In genomic region chr10:96588601-96589419, GRCh38 we compare ENCODE assay signal across 9 cellular contexts. TPM values are rescaled to one million over a fixed set of nuclear protein-coding genes. Genes with fewer than 3 reads are reported as not detected.
DNase-seq lines count a peak whose midpoint lies in the region; ATAC-seq and TF ChIP-seq lines count a peak whose summit lies in the region.
"Had no signal": no experiment of that assay in that cellular context is flagged by ENCODE, and none has a peak within 500 bp of the region (broad histone marks: within the 10 kb centered on the region; RNA-seq: fewer than 3 reads in every experiment).

No MANE protein-coding gene starts in this region.

- H2AFZ ChIP-seq in PC-9 (no peak overlapping the region), parathyroid adenoma (peak overlapping the region; percentile 90)

- H3K36me3 ChIP-seq in PC-9 (ENCODE audit: low read depth): no peaks in the 10 kb centered on the region
- H3K36me3 ChIP-seq in parathyroid adenoma (ENCODE audit: control insufficient read depth, insufficient read depth, low read length): no peaks in the 10 kb centered on the region

- no peaks in the 10 kb centered on the region for H3K27me3 Mint-ChIP-seq in naive thymus-derived CD8-positive, alpha-beta T cell

- H3K36me3 Mint-ChIP-seq in naive thymus-derived CD8-positive, alpha-beta T cell: no peaks in the 10 kb centered on the region
- H3K36me3 Mint-ChIP-seq: mesothelial cell of epicardium had no signal

- peak; percentile 26 for ATAC-seq in GM21786 (IDR thresholded peaks at IDR 0.05; ENCODE audit: unreplicated experiment)
- no peak for ATAC-seq in naive thymus-derived CD8-positive, alpha-beta T cell
- ATAC-seq in GM21825 (IDR thresholded peaks at IDR 0.05; ENCODE audit: unreplicated experiment): no peak

- no peaks in the 10 kb centered on the region for H3K9me3 Mint-ChIP-seq in naive thymus-derived CD8-positive, alpha-beta T cell
- H3K9me3 Mint-ChIP-seq: mesothelial cell of epicardium had no signal

- H3K4me3 Mint-ChIP-seq in naive thymus-derived CD8-positive, alpha-beta T cell: no peak overlapping the region
- H3K4me3 Mint-ChIP-seq: mesothelial cell of epicardium had no signal

- BruUV-seq in PC-9 (replicated peaks; lab: Mats Ljungman, UMichigan): no TSS peak

- H3K27ac ChIP-seq in PC-9: no peak overlapping the region
- H3K27ac ChIP-seq in parathyroid adenoma: no peak overlapping the region

- no peak for TF ChIP-seq CTCF in GM13976 (IDR thresholded peaks at IDR 0.05; ENCODE audit: borderline replicate concordance, control extremely low read depth, extremely low read depth, insufficient read depth, missing control alignments)
- no peak for TF ChIP-seq CTCF in PC-9 (conservative IDR thresholded peaks at IDR 0.05)
- no peak for TF ChIP-seq CTCF in parathyroid adenoma (IDR thresholded peaks at IDR 0.05)
- no peak for TF ChIP-seq CTCF in foreskin fibroblast (IDR thresholded peaks at IDR 0.05; ENCODE audit: low read depth, low read length)

- H3K4me2 ChIP-seq in PC-9 (peak overlapping the region; percentile 89), parathyroid adenoma (ENCODE audit: low read length) (no peak overlapping the region)

- H3K27me3 ChIP-seq in PC-9 (ENCODE audit: insufficient read depth, low read depth) (no peaks in the 10 kb centered on the region), parathyroid adenoma (ENCODE audit: control insufficient read depth, insufficient read depth, low read length) (no peaks in the 10 kb centered on the region)

- H3K4me3 ChIP-seq in PC-9: no peak overlapping the region
- H3K4me3 ChIP-seq in parathyroid adenoma (ENCODE audit: low read depth, low read length): no peak overlapping the region
- no peak overlapping the region for H3K4me3 ChIP-seq in foreskin fibroblast (ENCODE audit: low read depth in 1 of 2, low read length in 2 of 2)

- peaks cover 27% of the 10 kb centered on the region for H3K79me2 ChIP-seq in PC-9 (ENCODE audit: low read depth)
- peaks cover 35% of the 10 kb centered on the region for H3K79me2 ChIP-seq in parathyroid adenoma

- CTCF ChIA-PET in PC-9 (lab: Charles Lee): no interaction called here

- H3K9me3 ChIP-seq in PC-9 (ENCODE audit: insufficient read depth, low read depth) (no peaks in the 10 kb centered on the region), parathyroid adenoma (ENCODE audit: control insufficient read depth, low read length) (no peaks in the 10 kb centered on the region)

- H3K4me1 Mint-ChIP-seq in naive thymus-derived CD8-positive, alpha-beta T cell: peaks cover 14 to 28% (median 26%) of the 10 kb centered on the region in 4 donors

- H3K4me1 ChIP-seq in PC-9 (replicated peaks; ENCODE audit: insufficient read depth) (peaks cover 30% of the 10 kb centered on the region), parathyroid adenoma (peaks cover 12% of the 10 kb centered on the region)

- in situ Hi-C loops in GM13976 (cut with MboI; ENCODE audit: low sequenced_read_pairs, unreplicated experiment): no loop called here

- peaks cover 20% of the 10 kb centered on the region for H4K20me1 ChIP-seq in PC-9 (ENCODE audit: insufficient read depth)

- H3K27ac Mint-ChIP-seq in naive thymus-derived CD8-positive, alpha-beta T cell: no peak overlapping the region
- H3K27ac Mint-ChIP-seq: mesothelial cell of epicardium had no signal

- H3K9me2 ChIP-seq in PC-9 (ENCODE audit: insufficient read depth): no peaks in the 10 kb centered on the region

- DNase-seq in GM13976 (ENCODE audit: low spot score) (peak; percentile 54), PC-9 (peak in 1 of 2 experiments; percentile 76), foreskin fibroblast (no peak)
- DNase-seq in naive thymus-derived CD8-positive, alpha-beta T cell: no peak
- DNase-seq: effector CD4-positive, alpha-beta T cell had no signal

- POLR2A ChIA-PET in PC-9 (lab: Charles Lee; ENCODE audit: unreplicated experiment): interaction anchor here (0.5 kb wide), 1 partner anchor 275 kb away, joined by 4 read pairs; no protein-coding TSS in a partner anchor
- POLR2A ChIA-PET in naive thymus-derived CD8-positive, alpha-beta T cell (lab: Charles Lee): no interaction called here

- H3F3A ChIP-seq in PC-9 (ENCODE audit: insufficient read depth, low read depth): peaks cover 8% of the 10 kb centered on the region; the same call in 1 of the 2 replicates

- H3K9ac ChIP-seq in parathyroid adenoma: no peak overlapping the region

- intact Hi-C loops in PC-9 (cut with micrococcal nuclease; ENCODE audit: unreplicated experiment): loop anchor here (5.0 kb wide), 2 partner anchors 43 to 243 kb away; partner anchors contain the start of gene LCOR

RNA-seq across cellular contexts. Expression of gene TM9SF3, which starts 2.0 kb away (rescaled TPM):
- 72.6 and 75.2 TPM in 2 replicates for total RNA-seq in PC-9 (2021)
- total RNA-seq in naive thymus-derived CD8-positive, alpha-beta T cell: 10 to 100 TPM; 79.4 to 81.3 TPM
- 10 to 100 TPM; 61.8 to 71.2 (median 64.8) TPM for polyA plus RNA-seq in naive thymus-derived CD8-positive, alpha-beta T cell
